ENCODE assay signal across 8 cellular contexts in the genomic region with DNA sequence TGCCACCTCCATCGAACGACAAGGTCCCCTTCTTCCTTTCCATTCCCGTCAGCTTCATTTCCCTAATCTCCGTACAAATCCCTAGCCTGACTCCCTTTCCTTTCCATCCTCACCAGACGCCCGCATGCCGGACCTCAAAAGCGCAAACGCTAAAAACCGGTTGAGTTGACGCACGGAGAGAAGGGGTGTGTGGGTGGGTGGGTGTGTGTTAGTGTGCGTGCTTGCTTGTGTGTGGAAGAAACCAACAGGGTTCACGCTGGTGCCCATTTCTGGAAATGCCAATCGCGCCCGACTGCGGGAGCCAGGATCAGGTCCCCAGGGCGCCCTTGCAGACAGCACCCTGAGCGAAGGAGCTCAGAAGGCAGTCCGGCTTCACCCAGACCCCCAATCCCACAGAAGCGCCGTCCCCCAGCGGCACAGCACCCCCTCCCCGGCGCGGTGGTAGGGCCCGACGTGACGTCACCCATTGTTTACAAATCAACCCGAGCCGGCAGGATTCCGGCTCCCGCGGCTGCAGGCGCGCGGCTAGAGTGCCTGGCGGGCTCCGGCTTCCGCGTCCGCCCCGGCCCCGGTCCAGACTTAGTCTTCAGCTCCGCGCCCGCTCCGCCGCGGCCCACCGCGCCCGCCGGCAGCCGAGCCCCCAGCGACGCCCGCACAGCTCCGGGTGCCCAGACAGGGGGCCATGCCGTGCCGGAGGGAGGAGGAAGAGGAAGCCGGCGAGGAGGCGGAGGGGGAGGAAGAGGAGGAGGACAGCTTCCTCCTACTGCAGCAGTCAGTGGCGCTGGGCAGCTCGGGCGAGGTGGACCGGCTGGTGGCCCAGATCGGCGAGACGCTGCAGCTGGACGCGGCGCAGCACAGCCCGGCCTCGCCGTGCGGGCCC. TPM values are rescaled to one million over a fixed set of nuclear protein-coding genes. Genes with fewer than 3 reads are reported as not detected.
A peak's percentile ranks its signal among the peaks of the same experiment; 100 is the strongest.
DNase-seq lines count a peak whose midpoint lies in the region; ATAC-seq and TF ChIP-seq lines count a peak whose summit lies in the region.

A gene with protein sequence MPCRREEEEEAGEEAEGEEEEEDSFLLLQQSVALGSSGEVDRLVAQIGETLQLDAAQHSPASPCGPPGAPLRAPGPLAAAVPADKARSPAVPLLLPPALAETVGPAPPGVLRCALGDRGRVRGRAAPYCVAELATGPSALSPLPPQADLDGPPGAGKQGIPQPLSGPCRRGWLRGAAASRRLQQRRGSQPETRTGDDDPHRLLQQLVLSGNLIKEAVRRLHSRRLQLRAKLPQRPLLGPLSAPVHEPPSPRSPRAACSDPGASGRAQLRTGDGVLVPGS (plus strand): TSS at position 500 of the 880 bp plus-strand sequence. CDS start 183 bp downstream, at position 683.

- H3K9me3 ChIP-seq in MM.1S (replicated peaks; ENCODE audit: insufficient read depth, low read length) (no peaks in the 10 kb centered on the region), SK-N-SH (no peaks in the 10 kb centered on the region), ovary (no peaks in the 10 kb centered on the region), thymus (ENCODE audit: control insufficient read depth) (no peaks in the 10 kb centered on the region)

- DNase-seq in GDM1 (lab: John Stamatoyannopoulos, UW), result peak; percentile 83
- DNase-seq in H7, result peak; percentile 93
- peak; percentile 84 for DNase-seq in MM.1S
- peak; percentile 89 for DNase-seq in SK-N-SH
- DNase-seq in activated naive CD4-positive, alpha-beta T cell treated with anti-CD3 and anti-CD28 coated beads, Interleukin-2, amount 50 U/mL, for 72 hours (ENCODE audit: low spot score in 2 of 2), result peak; percentile 90 to 92
- peak; percentile 78 to 96 (median 91) for DNase-seq in head of caudate nucleus
- peak; percentile 90 to 94 (median 93) for DNase-seq in ovary

- no peak for TF ChIP-seq RAD21 in SK-N-SH (IDR thresholded peaks at IDR 0.05; ENCODE audit: low read length)

- TF ChIP-seq CTCF in MM.1S (IDR thresholded peaks at IDR 0.05; ENCODE audit: low read length) (no peak), SK-N-SH (IDR thresholded peaks at IDR 0.05) (no peak), ovary (IDR thresholded peaks at IDR 0.05) (peak in 1 of 3 donors; percentile 12)

- TF ChIP-seq POLR2A in ovary (IDR thresholded peaks at IDR 0.05), result peak; percentile 75

- H4K20me1 ChIP-seq in MM.1S (ENCODE audit: insufficient read depth, low read length), result no peaks in the 10 kb centered on the region
- no peaks in the 10 kb centered on the region for H4K20me1 ChIP-seq in SK-N-SH (ENCODE audit: insufficient read depth)

- CTCF ChIA-PET in SK-N-SH (lab: Yijun Ruan, JAX), result interaction anchor here (0.9 to 2.5 kb wide), 7 partner anchors 9 to 44 kb away, joined by 3 to 15 read pairs (median 9); a partner anchor contains a TSS

- H3K9me2 ChIP-seq in MM.1S (replicated peaks; ENCODE audit: insufficient read depth, low read length), result no peaks in the 10 kb centered on the region
- no peaks in the 10 kb centered on the region for H3K9me2 ChIP-seq in SK-N-SH

- ATAC-seq in activated naive CD4-positive, alpha-beta T cell treated with anti-CD3 and anti-CD28 coated beads, Interleukin-2, amount 50 U/mL, for 72 hours, result peak; percentile 76 to 83

- peaks cover 9% of the 10 kb centered on the region; the same call in 1 of the 2 replicates for H3F3A ChIP-seq in MM.1S (ENCODE audit: insufficient read depth, low read length)
- peaks cover 5% of the 10 kb centered on the region for H3F3A ChIP-seq in SK-N-SH (replicated peaks; ENCODE audit: insufficient read depth)

- H3K9ac ChIP-seq in MM.1S (ENCODE audit: low read length) (peak within 1 kb of the TSS; percentile 99), SK-N-SH (peak within 1 kb of the TSS; percentile 97)

- intact Hi-C loops in head of caudate nucleus (cut with DNase I), result loop anchor here (1.0 kb wide), 1 partner anchor 15 kb away; a partner anchor contains a TSS
- intact Hi-C loops in ovary (cut with DNase I), result no loop called here

- H3K36me3 Mint-ChIP-seq in activated naive CD4-positive, alpha-beta T cell treated with anti-CD3 and anti-CD28 coated beads, Interleukin-2, amount 50 U/mL, for 72 hours, result peaks cover 0 to 8% of the 10 kb centered on the region in 2 donors

- 1% methylated on average over 18 of the region's 79 CpGs for WGBS in SK-N-SH (ENCODE audit: low lambda C conversion rate)
- 0 to 1% (median 1%) methylated on average over 39 to 79 of the region's 79 CpGs for WGBS in ovary, 3 donors
- under 1% methylated on average over 79 of the region's 79 CpGs for WGBS in thymus

- H3K4me3 ChIP-seq in H7 (ENCODE audit: insufficient read depth, low read depth, low read length), result peak within 1 kb of the TSS; percentile 73
- peak within 1 kb of the TSS; percentile 93 for H3K4me3 ChIP-seq in MM.1S (ENCODE audit: low read length)
- peak within 1 kb of the TSS; percentile 67 to 82 for H3K4me3 ChIP-seq in SK-N-SH (ENCODE audit: low read depth in 2 of 2, low read length in 1 of 2)
- H3K4me3 ChIP-seq in ovary, result peak within 1 kb of the TSS; percentile 62
- H3K4me3 ChIP-seq in thymus (ENCODE audit: low read length), result peak within 1 kb of the TSS; percentile 81

- H3K79me2 ChIP-seq in MM.1S (ENCODE audit: low read length) (no peaks in the 10 kb centered on the region), SK-N-SH (ENCODE audit: insufficient read depth) (no peaks in the 10 kb centered on the region)

- H3K9me3 Mint-ChIP-seq in activated naive CD4-positive, alpha-beta T cell treated with anti-CD3 and anti-CD28 coated beads, Interleukin-2, amount 50 U/mL, for 72 hours, result no peaks in the 10 kb centered on the region

- peaks cover 19% of the 10 kb centered on the region for H3K27me3 ChIP-seq in H7 (ENCODE audit: control insufficient read depth, insufficient read depth, low read length)
- no peaks in the 10 kb centered on the region for H3K27me3 ChIP-seq in MM.1S (replicated peaks; ENCODE audit: insufficient read depth, low read length)
- no peaks in the 10 kb centered on the region for H3K27me3 ChIP-seq in SK-N-SH (ENCODE audit: insufficient read depth)
- H3K27me3 ChIP-seq in ovary, result no peaks in the 10 kb centered on the region
- no peaks in the 10 kb centered on the region for H3K27me3 ChIP-seq in thymus (ENCODE audit: control insufficient read depth, insufficient read depth)

- TF ChIP-seq EP300 in SK-N-SH (IDR thresholded peaks at IDR 0.05; ENCODE audit: borderline replicate concordance in 1 of 2, low read depth in 1 of 2, low read length in 1 of 2) (no peak; a peak in 1 of 4 replicates), ovary (IDR thresholded peaks at IDR 0.05) (no peak)

- H3K27ac ChIP-seq in MM.1S (ENCODE audit: low read length) (peak within 1 kb of the TSS; percentile 85), SK-N-SH (ENCODE audit: low read depth in 2 of 2, low read length in 1 of 2) (peak within 1 kb of the TSS; percentile 89 to 96), ovary (peak within 1 kb of the TSS; percentile 91 to 95), thymus (ENCODE audit: low read depth) (peak within 1 kb of the TSS; percentile 98)

- H2AFZ ChIP-seq in MM.1S (ENCODE audit: low read length), result peak within 1 kb of the TSS; percentile 96
- peak within 1 kb of the TSS; percentile 93 for H2AFZ ChIP-seq in SK-N-SH (ENCODE audit: low read depth)

- H3K27ac Mint-ChIP-seq in activated naive CD4-positive, alpha-beta T cell treated with anti-CD3 and anti-CD28 coated beads, Interleukin-2, amount 50 U/mL, for 72 hours, result peak within 1 kb of the TSS; percentile 98

- H3K4me1 ChIP-seq in MM.1S (ENCODE audit: low read length), result 0 out of 2 replicates have a peak, but pooled peaks cover 5% of the 10 kb centered on the region
- peaks cover 0 to 5% of the 10 kb centered on the region in 2 experiments; a peak in 1 of 4 replicates for H3K4me1 ChIP-seq in SK-N-SH (ENCODE audit: control insufficient read depth in 1 of 2, insufficient read depth in 2 of 2, low read depth in 1 of 2, low read length in 1 of 2)
- H3K4me1 ChIP-seq in ovary (ENCODE audit: insufficient read depth), result peaks cover 14% of the 10 kb centered on the region
- H3K4me1 ChIP-seq in thymus (ENCODE audit: control insufficient read depth, insufficient read depth, low read length), result peaks cover 10% of the 10 kb centered on the region

- H3K36me3 ChIP-seq in H7 (replicated peaks; ENCODE audit: control insufficient read depth, insufficient read depth, low read length) (no peaks in the 10 kb centered on the region), MM.1S (replicated peaks; ENCODE audit: insufficient read depth, low read length) (no peaks in the 10 kb centered on the region), SK-N-SH (replicated peaks in 1 of 2; ENCODE audit: control insufficient read depth in 1 of 2, insufficient read depth in 2 of 2, low read length in 1 of 2) (no peaks in the 10 kb centered on the region), ovary (no peaks in the 10 kb centered on the region), thymus (ENCODE audit: control insufficient read depth, insufficient read depth) (no peaks in the 10 kb centered on the region)

- POLR2A ChIA-PET in SK-N-SH (lab: Yijun Ruan, JAX), result interaction anchor here (0.9 to 2.0 kb wide), 4 partner anchors 9 to 82 kb away, joined by 3 to 11 read pairs (median 6); a partner anchor contains a TSS

- peak within 1 kb of the TSS; percentile 98 for H3K4me2 ChIP-seq in MM.1S (ENCODE audit: low read depth, low read length)
- peak within 1 kb of the TSS; percentile 89 for H3K4me2 ChIP-seq in SK-N-SH

TF ChIP-seq in SK-N-SH, 30 proteins besides CTCF, POLR2A, EP300 and RAD21 (continues in another document):
- TF ChIP-seq, protein P1, sequence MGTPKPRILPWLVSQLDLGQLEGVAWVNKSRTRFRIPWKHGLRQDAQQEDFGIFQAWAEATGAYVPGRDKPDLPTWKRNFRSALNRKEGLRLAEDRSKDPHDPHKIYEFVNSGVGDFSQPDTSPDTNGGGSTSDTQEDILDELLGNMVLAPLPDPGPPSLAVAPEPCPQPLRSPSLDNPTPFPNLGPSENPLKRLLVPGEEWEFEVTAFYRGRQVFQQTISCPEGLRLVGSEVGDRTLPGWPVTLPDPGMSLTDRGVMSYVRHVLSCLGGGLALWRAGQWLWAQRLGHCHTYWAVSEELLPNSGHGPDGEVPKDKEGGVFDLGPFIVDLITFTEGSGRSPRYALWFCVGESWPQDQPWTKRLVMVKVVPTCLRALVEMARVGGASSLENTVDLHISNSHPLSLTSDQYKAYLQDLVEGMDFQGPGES (IDR thresholded peaks at IDR 0.05; ENCODE audit: low read depth, low read length), result no peak

RNA-seq across cellular contexts. Expression of the gene that starts here (rescaled TPM):
- 5.2 and 6.2 TPM in 2 replicates for total RNA-seq in H7 (2014; rRNA removed; shearing (Covaris generic))
- polyA plus RNA-seq in SK-N-SH (2012; rRNA removed), result 1.3 and 1.8 TPM in 2 replicates
- 1.4 and 1.5 TPM in 2 replicates for polyA plus RNA-seq in SK-N-SH (2012; cell fraction: cytosol; rRNA removed)
- 0.89 and 1.2 TPM in 2 replicates for polyA plus RNA-seq in SK-N-SH (2012; cell fraction: nucleus; rRNA removed)
- 1 to 10 TPM; 2.7 to 4.0 TPM for total RNA-seq in activated naive CD4-positive, alpha-beta T cell treated with anti-CD3 and anti-CD28 coated beads, Interleukin-2, amount 50 U/mL, for 72 hours
- total RNA-seq in ovary, result 1 to 10 TPM; 3.7 to 8.2 (median 4.5) TPM
- polyA plus RNA-seq in ovary, result 1 to 10 TPM; 1.7 to 3.0 TPM
- polyA plus RNA-seq in thymus, result 6.3 TPM

Comparison
In these comparisons a context has a peak if more than half of its experiments do, and no peak if none do; other contexts are left out.
1. Peak in every context shown above with its lines: DNase-seq, ATAC-seq, H3K4me3 ChIP-seq and H3K27ac ChIP-seq.